19 cellular contexts compared by ENCODE assay signal in genomic region chrX:68916891-68917290, GRCh38.
DNase-seq lines count a peak whose midpoint lies in the region; ATAC-seq and TF ChIP-seq lines count a peak whose summit lies in the region.
"Had no signal": no experiment of that assay in that cellular context is flagged by ENCODE, and none has a peak within 500 bp of the region (broad histone marks: within the 10 kb centered on the region; RNA-seq: fewer than 3 reads in every experiment).

No MANE protein-coding gene starts in this region.

- no peaks in the 10 kb centered on the region for H3K79me2 ChIP-seq in osteoblast (ENCODE audit: insufficient read depth, low read length)

- peaks cover 60% of the 10 kb centered on the region for H3K4me1 Mint-ChIP-seq in nephron

- H4K20me1 ChIP-seq in osteoblast (ENCODE audit: insufficient read depth, low read length), result no peaks in the 10 kb centered on the region

- peaks cover 2% of the 10 kb centered on the region for H3K4me1 ChIP-seq in osteoblast (ENCODE audit: insufficient read depth, low read length)
- H3K4me1 ChIP-seq: A549, Caco-2 had no signal

- no peaks in the 10 kb centered on the region for H3K36me3 ChIP-seq in osteoblast (ENCODE audit: insufficient read depth, low read length)

- H3K27me3 ChIP-seq in osteoblast (ENCODE audit: insufficient read depth, low read length), result peaks cover 34% of the 10 kb centered on the region

- ATAC-seq in Right ventricle myocardium superior (ENCODE audit: poor library complexity), result no peak
- ATAC-seq: A549, K562 had no signal

- no peak overlapping the region for H3K4me2 ChIP-seq in osteoblast (ENCODE audit: insufficient read depth, low read length)
- H3K4me2 ChIP-seq: A549 had no signal

- DNase-seq in NCI-H524 (lab: John Stamatoyannopoulos, UW) (peak; percentile 42 to 68), NCI-H524 treated with DMSO at 0.1 percent for 48 hours (lab: John Stamatoyannopoulos, UW) (no peak), osteoblast (ENCODE audit: insufficient read length, low spot score, missing footprints) (peak; percentile 30), dedifferentiated amniotic fluid mesenchymal stem cell (ENCODE audit: extremely low spot score) (no peak), cortex of kidney (lab: John Stamatoyannopoulos, UW) (no peak), Right ventricle myocardium superior (no peak)
- DNase-seq: AML-193; Caco-2; CD4-positive, alpha-beta T cell; DMS79 treated with DMSO at 0.1 percent for 48 hours; GF-D8; GM23248; HCEC 1CT; IMR-90 had no signal

- H3K36me3 Mint-ChIP-seq in nephron (ENCODE audit: low read depth), result no peaks in the 10 kb centered on the region

- no peak overlapping the region for H3K27ac ChIP-seq in osteoblast (ENCODE audit: low read depth, low read length)
- H3K27ac ChIP-seq: 22Rv1, A549, C4-2B, GM23248 had no signal

- intact Hi-C loops in Right ventricle myocardium superior (cut with DNase I), result loop anchor here (10.0 kb wide), 1 partner anchor 148 kb away; no protein-coding TSS in a partner anchor

- H3K9me3 Mint-ChIP-seq in nephron, result no peaks in the 10 kb centered on the region
- H3K9me3 Mint-ChIP-seq: CD4-positive, alpha-beta T cell had no signal

- H3K27me3 Mint-ChIP-seq in nephron (ENCODE audit: low read depth), result peaks cover 4% of the 10 kb centered on the region

- no peak overlapping the region for H2AFZ ChIP-seq in osteoblast (ENCODE audit: low read length)
- H2AFZ ChIP-seq: GM23248 had no signal

- TF ChIP-seq CTCF in nephron (IDR thresholded peaks at IDR 0.05; ENCODE audit: unreplicated experiment in 3 of 3), result no peak
- TF ChIP-seq CTCF in osteoblast (IDR thresholded peaks at IDR 0.05; ENCODE audit: extremely low read depth, low read depth, low read length), result no peak

- H3K4me3 Mint-ChIP-seq in nephron, result no peak overlapping the region
- H3K4me3 Mint-ChIP-seq: CD4-positive, alpha-beta T cell had no signal

- H3K4me3 ChIP-seq in osteoblast (ENCODE audit: insufficient read depth, low read length), result no peak overlapping the region
- H3K4me3 ChIP-seq: A549, GM23248, K562 had no signal

- no peaks in the 10 kb centered on the region for H3K9me3 ChIP-seq in osteoblast (ENCODE audit: low read depth, low read length)
- H3K9me3 ChIP-seq: A549, Caco-2 had no signal

- H3K27ac Mint-ChIP-seq in nephron, result peak overlapping the region; percentile 17 to 39 (median 34)
- H3K27ac Mint-ChIP-seq: CD4-positive, alpha-beta T cell had no signal

Comparison
In these comparisons a context has a peak if more than half of its experiments do, and no peak if none do; other contexts are left out.
1. DNase-seq: peak in NCI-H524 (2 of 2) and osteoblast (single experiment); none in NCI-H524 treated with DMSO at 0.1 percent for 48 hours (single experiment), dedifferentiated amniotic fluid mesenchymal stem cell (single experiment), cortex of kidney (single experiment) and Right ventricle myocardium superior (single experiment).